In the genomic region with DNA sequence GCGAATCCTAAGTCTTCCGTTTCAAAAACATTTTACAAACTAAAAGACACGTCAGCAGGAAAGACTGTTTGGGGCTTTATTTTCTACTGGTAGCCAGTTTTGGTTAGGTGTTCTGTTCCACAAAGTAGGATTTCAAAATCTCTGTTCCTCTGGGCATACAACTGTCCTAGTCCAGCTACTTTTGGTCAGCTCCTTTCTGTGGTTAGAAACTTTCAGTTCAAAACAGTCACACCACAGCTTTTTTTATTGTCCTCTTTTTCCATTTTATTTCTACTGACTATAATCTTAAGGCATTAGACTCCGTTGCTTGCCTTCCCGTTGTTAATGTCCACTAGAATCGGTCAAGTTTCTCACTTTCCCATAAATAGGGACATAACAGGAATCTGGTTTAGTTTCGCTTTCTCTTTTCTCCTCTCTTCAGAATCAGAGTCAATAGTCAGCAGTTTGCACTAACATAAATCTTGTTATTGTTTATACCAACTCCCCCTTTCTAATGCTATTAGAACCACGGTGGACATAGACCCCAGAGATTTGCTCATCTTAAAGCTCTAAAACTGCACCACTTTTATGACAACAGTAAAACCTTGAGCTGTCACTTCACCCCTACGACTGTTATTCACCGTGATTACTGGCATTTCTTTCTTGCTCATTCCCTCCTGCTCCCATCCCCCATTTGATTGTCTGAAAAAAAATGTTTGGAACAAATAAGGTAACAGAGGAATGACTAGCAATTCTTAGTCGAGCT, we compare ENCODE assay signal across 9 cellular contexts. TPM values are rescaled to one million over a fixed set of nuclear protein-coding genes. Genes with fewer than 3 reads are reported as not detected.
DNase-seq lines count a peak whose midpoint lies in the region; ATAC-seq, FAIRE-seq and TF ChIP-seq lines count a peak whose summit lies in the region.
"Had no signal": no experiment of that assay in that cellular context is flagged by ENCODE, and none has a peak within 500 bp of the region (broad histone marks: within the 10 kb centered on the region; RNA-seq: fewer than 3 reads in every experiment).

No MANE protein-coding gene starts in this region.

- H3K27ac ChIP-seq in VCaP (peak overlapping the region; percentile 37), small intestine (ENCODE audit: low read depth in 1 of 2, low read length in 1 of 2) (peak overlapping the region; percentile 8 to 81)
- H3K27ac ChIP-seq: C4-2B had no signal

- H3K9me3 ChIP-seq in small intestine (ENCODE audit: control insufficient read depth, low read depth): no peaks in the 10 kb centered on the region

- peak overlapping the region in 1 of 2 donors; percentile 43 for H3K4me3 ChIP-seq in small intestine (ENCODE audit: low read depth in 1 of 2, low read length in 2 of 2)

- H3K4me1 ChIP-seq in small intestine (ENCODE audit: control insufficient read depth in 2 of 2, insufficient read depth in 1 of 2, low read depth in 1 of 2, low read length in 1 of 2): no peaks in the 10 kb centered on the region

- intact Hi-C loops in left ventricle myocardium superior (cut with micrococcal nuclease): no loop called here

- no peak for FAIRE-seq in small intestine (lab: Jason Lieb, UNC)

- no peak for TF ChIP-seq CTCF in VCaP (conservative IDR thresholded peaks at IDR 0.05)

- 31 to 37% (median 34%) methylated on average over 11 of the region's 11 CpGs for WGBS in small intestine, 3 donors

- ATAC-seq in left ventricle myocardium superior (peak; percentile 63), GM21423 (IDR thresholded peaks at IDR 0.05; ENCODE audit: unreplicated experiment) (no peak), GM18498 (IDR thresholded peaks at IDR 0.05; ENCODE audit: unreplicated experiment) (no peak)

- H3K36me3 ChIP-seq in small intestine (ENCODE audit: control insufficient read depth in 2 of 2, insufficient read depth in 2 of 2, low read length in 2 of 2): no peaks in the 10 kb centered on the region

- DNase-seq in NCI-H1417 (lab: John Stamatoyannopoulos, UW) (peak in 2 of 3 experiments; percentile 31 to 39), NCI-H1417 treated with DMSO at 0.1 percent for 48 hours (lab: John Stamatoyannopoulos, UW) (no peak), left ventricle myocardium superior (no peak), small intestine (peak; percentile 28)
- DNase-seq in stimulated activated CD4-positive, alpha-beta T cell treated with anti-CD3 and anti-CD28 coated beads, Interleukin-2, amount 100 ng/mL, for 24 hours: no peak

- H3K27me3 ChIP-seq in small intestine (ENCODE audit: control insufficient read depth in 2 of 2, insufficient read depth in 2 of 2, low read length in 2 of 2): no peaks in the 10 kb centered on the region

RNA-seq across cellular contexts. Expression of a gene that starts 41.5 kb away (rescaled TPM):
- total RNA-seq in left ventricle myocardium superior: 1.1 TPM
- under 1 TPM in 2 of 3 donors, not detected in 1; 0.30 to 0.81 TPM for polyA plus RNA-seq in small intestine

Comparison
In these comparisons a context has a peak if more than half of its experiments do, and no peak if none do; other contexts are left out.
1. DNase-seq: peak in NCI-H1417 (2 of 3) and small intestine (single experiment); none in NCI-H1417 treated with DMSO at 0.1 percent for 48 hours (single experiment), left ventricle myocardium superior (single experiment) and stimulated activated CD4-positive, alpha-beta T cell treated with anti-CD3 and anti-CD28 coated beads, Interleukin-2, amount 100 ng/mL, for 24 hours (0 of 2).